In genomic region chr6:3506195-3506594, GRCh38 we compare ENCODE assay signal across 19 cellular contexts. TPM values are rescaled to one million over a fixed set of nuclear protein-coding genes. Genes with fewer than 3 reads are reported as not detected.
DNase-seq lines count a peak whose midpoint lies in the region; ATAC-seq and TF ChIP-seq lines count a peak whose summit lies in the region.
"Had no signal": no experiment of that assay in that cellular context is flagged by ENCODE, and none has a peak within 500 bp of the region (broad histone marks: within the 10 kb centered on the region; RNA-seq: fewer than 3 reads in every experiment).

No MANE protein-coding gene starts in this region.

- no peaks in the 10 kb centered on the region for H3K27me3 ChIP-seq in prostate gland (replicated peaks; ENCODE audit: insufficient read depth)

- 89% methylated on average over 4 of the region's 4 CpGs for WGBS in prostate gland

- no peaks in the 10 kb centered on the region for H3K9me3 ChIP-seq in prostate gland

- peak overlapping the region; percentile 57 to 66 for H3K27ac ChIP-seq in prostate gland
- H3K27ac ChIP-seq: SK-N-MC had no signal

- H3K4me3 ChIP-seq in prostate gland = no peak overlapping the region
- H3K4me3 ChIP-seq: SK-N-MC had no signal

- DNase-seq in MV-4-11 (lab: John Stamatoyannopoulos, UW) = peak; percentile 56
- peak; percentile 67 for DNase-seq in SKM-1 (lab: John Stamatoyannopoulos, UW; ENCODE audit: unreplicated experiment)
- DNase-seq in left lobe of liver (ENCODE audit: low spot score) = no peak
- DNase-seq in prostate gland (ENCODE audit: low spot score) = no peak
- DNase-seq in NCI-H510A (lab: John Stamatoyannopoulos, UW) = no peak
- DNase-seq in NCI-H526 (lab: John Stamatoyannopoulos, UW) = no peak
- DNase-seq: activated B cell treated with CpG ODN at 0.5 μM for 24 hours; activated CD4-positive, alpha-beta T cell treated with anti-CD3 and anti-CD28 coated beads, Interleukin-2, amount 50 U/mL, for 48 hours; activated CD8-positive, alpha-beta memory T cell treated with anti-CD3 and anti-CD28 coated beads, Interleukin-2, amount 50 U/mL, for 4 hours; activated naive CD4-positive, alpha-beta T cell treated with anti-CD3 and anti-CD28 coated beads for 36 hours; CD4-positive, CD25-positive, alpha-beta regulatory T cell; EL; GOT3; natural killer cell; NCI-H187; stimulated activated CD4-positive, alpha-beta T cell treated with anti-CD3 and anti-CD28 coated beads, Interleukin-2, amount 100 ng/mL, for 48 hours; T-helper 17 cell had no signal

- intact Hi-C loops in prostate gland (cut with DNase I) = no loop called here

- no peak for TF ChIP-seq POLR2A in prostate gland (IDR thresholded peaks at IDR 0.05)

- H3K4me1 ChIP-seq in prostate gland (replicated peaks) = peaks cover 4% of the 10 kb centered on the region

- H3K36me3 ChIP-seq in prostate gland = no peaks in the 10 kb centered on the region

- peak; percentile 49 for ATAC-seq in left lobe of liver
- no peak for ATAC-seq in GM18511 (IDR thresholded peaks at IDR 0.05; ENCODE audit: unreplicated experiment)
- ATAC-seq: natural killer cell, T-helper 17 cell had no signal

- TF ChIP-seq CTCF in prostate gland (IDR thresholded peaks at IDR 0.05) = no peak

RNA-seq across cellular contexts. Expression of gene SLC22A23, which starts 49.3 kb away (rescaled TPM):
- total RNA-seq in left lobe of liver (16.9 TPM), prostate gland (100 to 1,000 TPM in 1 of 2 donors, 10 to 100 TPM in 1; 53.1 to 129 TPM)

Comparison
In these comparisons a context has a peak if more than half of its experiments do, and no peak if none do; other contexts are left out.
1. DNase-seq: peak in MV-4-11 (single experiment) and SKM-1 (single experiment); none in left lobe of liver (single experiment), prostate gland (single experiment), NCI-H510A (single experiment) and NCI-H526 (0 of 2).